8 cellular contexts compared by ENCODE assay signal in the genomic region with DNA sequence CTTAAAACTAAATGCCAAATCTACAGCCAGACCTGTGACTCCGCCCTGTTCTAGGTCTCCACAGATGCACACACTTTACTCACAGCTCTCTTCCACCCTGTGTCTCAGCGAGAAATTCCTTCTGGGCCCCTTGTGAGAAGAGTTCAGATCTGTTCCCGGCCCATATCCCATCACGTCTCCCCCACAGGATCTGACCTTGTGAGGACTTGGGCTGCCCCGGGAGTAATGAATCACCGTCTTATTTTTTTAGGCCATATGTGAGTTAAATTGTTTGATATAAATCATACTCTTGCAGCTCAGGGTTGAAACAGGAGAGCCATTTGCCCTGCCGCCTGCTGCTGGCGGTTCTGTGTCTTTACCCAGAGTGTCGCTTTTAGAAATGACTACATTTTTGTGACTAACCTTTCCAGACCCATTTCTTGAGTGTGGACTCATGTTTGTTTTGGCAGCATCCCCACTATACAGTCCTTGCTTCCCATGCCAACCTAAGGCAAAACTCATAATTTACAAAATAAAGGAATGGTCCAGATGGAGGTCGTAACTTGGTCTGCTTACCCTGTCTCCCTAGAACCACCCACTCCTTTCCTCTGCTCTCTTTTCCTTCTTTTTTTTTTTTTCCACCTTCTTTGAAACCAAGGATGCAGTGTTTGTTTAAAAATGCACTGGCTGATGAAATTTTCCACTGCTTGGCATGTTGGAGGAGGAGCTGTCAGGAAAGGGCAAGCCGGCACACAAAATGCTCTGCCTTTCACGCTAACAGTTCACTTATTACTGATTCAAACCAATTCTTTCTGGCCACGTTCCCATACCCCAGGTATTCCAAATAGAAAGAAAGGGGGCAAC.
DNase-seq lines count a peak whose midpoint lies in the region; ATAC-seq and TF ChIP-seq lines count a peak whose summit lies in the region.

No MANE protein-coding gene starts in this region.

- ATAC-seq in GM23338 (peak; percentile 72), gastroesophageal sphincter (peak; percentile 68), GM21447 (IDR thresholded peaks at IDR 0.05; ENCODE audit: unreplicated experiment) (no peak), GM19324 (IDR thresholded peaks at IDR 0.05; ENCODE audit: low FRiP score, unreplicated experiment) (no peak)

- no peaks in the 10 kb centered on the region for H3K4me1 ChIP-seq in GM23338 (ENCODE audit: insufficient read depth)
- H3K4me1 ChIP-seq in gastroesophageal sphincter, result peaks cover 11 to 51% (median 20%) of the 10 kb centered on the region in 3 donors
- H3K4me1 ChIP-seq in skeletal muscle satellite cell (ENCODE audit: control insufficient read depth, insufficient read depth, low read length), result peaks cover 49% of the 10 kb centered on the region

- H3K9ac ChIP-seq in SK-N-MC (ENCODE audit: insufficient read length), result peak overlapping the region; percentile 18
- H3K9ac ChIP-seq in skeletal muscle satellite cell (ENCODE audit: low read depth, low read length), result peak overlapping the region; percentile 51

- H3K4me2 ChIP-seq in GM23338 (no peak overlapping the region), skeletal muscle satellite cell (ENCODE audit: low read length) (peak overlapping the region; percentile 76)

- H3K27me3 Mint-ChIP-seq in GM23338 (ENCODE audit: insufficient read depth, low read depth, poor library complexity), result no peaks in the 10 kb centered on the region

- no peak overlapping the region for H3K27ac Mint-ChIP-seq in GM23338

- no peak overlapping the region for H3K4me3 Mint-ChIP-seq in GM23338

- H3K9me3 ChIP-seq in SK-N-MC (ENCODE audit: low read depth, low read length) (no peaks in the 10 kb centered on the region), gastroesophageal sphincter (no peaks in the 10 kb centered on the region), skeletal muscle satellite cell (replicated peaks; ENCODE audit: low read length) (no peaks in the 10 kb centered on the region)

- no peak overlapping the region for H2AFZ ChIP-seq in GM23338

- H3K36me3 ChIP-seq in GM23338 (ENCODE audit: insufficient read depth) (no peaks in the 10 kb centered on the region), SK-N-MC (ENCODE audit: insufficient read depth, low read length) (no peaks in the 10 kb centered on the region), gastroesophageal sphincter (no peaks in the 10 kb centered on the region), skeletal muscle satellite cell (ENCODE audit: insufficient read depth, low read length) (no peaks in the 10 kb centered on the region)

- no peaks in the 10 kb centered on the region for H3K9me2 ChIP-seq in GM23338 (ENCODE audit: insufficient read depth)

- no peak for TF ChIP-seq CTCF in GM23338 (conservative IDR thresholded peaks at IDR 0.05; ENCODE audit: low read depth in 2 of 2)
- peak in 1 of 4 experiments; percentile 7 for TF ChIP-seq CTCF in gastroesophageal sphincter (IDR thresholded peaks at IDR 0.05)

- no peaks in the 10 kb centered on the region for H3K36me3 Mint-ChIP-seq in GM23338 (ENCODE audit: low read depth)

- no peaks in the 10 kb centered on the region for H3K9me3 Mint-ChIP-seq in GM23338

- no peaks in the 10 kb centered on the region for H3K79me2 ChIP-seq in GM23338 (replicated peaks; ENCODE audit: insufficient read depth)

- no peak for TF ChIP-seq EP300 in gastroesophageal sphincter (IDR thresholded peaks at IDR 0.05)

- H3F3A ChIP-seq in GM23338 (replicated peaks; ENCODE audit: low read depth), result no peaks in the 10 kb centered on the region

- no peaks in the 10 kb centered on the region; the same call in 2 of the 3 replicates for H3K4me1 Mint-ChIP-seq in GM23338

- peak; percentile 24 for DNase-seq in GM23338 (ENCODE audit: low spot score)
- no peak for DNase-seq in SK-N-MC (ENCODE audit: low read depth, low spot score)
- no peak for DNase-seq in RPMI8226
- no peak for DNase-seq in nucleus accumbens (lab: John Stamatoyannopoulos, UW)

- H4K20me1 ChIP-seq in GM23338 (replicated peaks; ENCODE audit: insufficient read depth), result no peaks in the 10 kb centered on the region

- TF ChIP-seq POLR2A in gastroesophageal sphincter (IDR thresholded peaks at IDR 0.05), result no peak

- no peak overlapping the region for H3K4me3 ChIP-seq in GM23338
- H3K4me3 ChIP-seq in SK-N-MC, result no peak overlapping the region; the same call in 1 of the 2 replicates
- H3K4me3 ChIP-seq in gastroesophageal sphincter, result peak overlapping the region in 1 of 2 donors; percentile 13
- peak overlapping the region; percentile 46 for H3K4me3 ChIP-seq in skeletal muscle satellite cell (ENCODE audit: low read length)

- 0 out of 2 replicates have a peak overlapping the region, but pooled peaks have one; percentile 48 for H3K27ac ChIP-seq in GM23338 (ENCODE audit: low read depth)
- peak overlapping the region; percentile 54; the same call in 1 of the 2 replicates for H3K27ac ChIP-seq in SK-N-MC
- H3K27ac ChIP-seq in gastroesophageal sphincter, result peak overlapping the region; percentile 69 to 82 (median 78)

- H3K27me3 ChIP-seq in GM23338 (ENCODE audit: insufficient read depth) (no peaks in the 10 kb centered on the region), gastroesophageal sphincter (no peaks in the 10 kb centered on the region), skeletal muscle satellite cell (ENCODE audit: control insufficient read depth, insufficient read depth, low read length) (no peaks in the 10 kb centered on the region)

- whole genome bisulfite sequencing in gastroesophageal sphincter (ENCODE audit: low coverage in 1 of 2), 2 donors, result 14 to 24% methylated on average over 12 to 13 of the region's 13 CpGs

TF ChIP-seq in GM23338, 12 proteins besides CTCF, POLR2A, EP300 and RAD21 (continues in another document):
- TF ChIP-seq ZNF114 (CRISPR knock-in tag; IDR thresholded peaks at IDR 0.05) (no peak), POLR2AphosphoS5 (IDR thresholded peaks at IDR 0.05; ENCODE audit: low read depth) (no peak), EZH2 (IDR thresholded peaks at IDR 0.05; ENCODE audit: low read depth, unreplicated experiment) (no peak), EZH2phosphoT487 (IDR thresholded peaks at IDR 0.05; ENCODE audit: unreplicated experiment) (no peak), CREB1 (CRISPR knock-in tag; IDR thresholded peaks at IDR 0.05; ENCODE audit: low read depth) (no peak), JUNB (IDR thresholded peaks at IDR 0.05; ENCODE audit: unreplicated experiment) (no peak)
- TF ChIP-seq, protein P1, sequence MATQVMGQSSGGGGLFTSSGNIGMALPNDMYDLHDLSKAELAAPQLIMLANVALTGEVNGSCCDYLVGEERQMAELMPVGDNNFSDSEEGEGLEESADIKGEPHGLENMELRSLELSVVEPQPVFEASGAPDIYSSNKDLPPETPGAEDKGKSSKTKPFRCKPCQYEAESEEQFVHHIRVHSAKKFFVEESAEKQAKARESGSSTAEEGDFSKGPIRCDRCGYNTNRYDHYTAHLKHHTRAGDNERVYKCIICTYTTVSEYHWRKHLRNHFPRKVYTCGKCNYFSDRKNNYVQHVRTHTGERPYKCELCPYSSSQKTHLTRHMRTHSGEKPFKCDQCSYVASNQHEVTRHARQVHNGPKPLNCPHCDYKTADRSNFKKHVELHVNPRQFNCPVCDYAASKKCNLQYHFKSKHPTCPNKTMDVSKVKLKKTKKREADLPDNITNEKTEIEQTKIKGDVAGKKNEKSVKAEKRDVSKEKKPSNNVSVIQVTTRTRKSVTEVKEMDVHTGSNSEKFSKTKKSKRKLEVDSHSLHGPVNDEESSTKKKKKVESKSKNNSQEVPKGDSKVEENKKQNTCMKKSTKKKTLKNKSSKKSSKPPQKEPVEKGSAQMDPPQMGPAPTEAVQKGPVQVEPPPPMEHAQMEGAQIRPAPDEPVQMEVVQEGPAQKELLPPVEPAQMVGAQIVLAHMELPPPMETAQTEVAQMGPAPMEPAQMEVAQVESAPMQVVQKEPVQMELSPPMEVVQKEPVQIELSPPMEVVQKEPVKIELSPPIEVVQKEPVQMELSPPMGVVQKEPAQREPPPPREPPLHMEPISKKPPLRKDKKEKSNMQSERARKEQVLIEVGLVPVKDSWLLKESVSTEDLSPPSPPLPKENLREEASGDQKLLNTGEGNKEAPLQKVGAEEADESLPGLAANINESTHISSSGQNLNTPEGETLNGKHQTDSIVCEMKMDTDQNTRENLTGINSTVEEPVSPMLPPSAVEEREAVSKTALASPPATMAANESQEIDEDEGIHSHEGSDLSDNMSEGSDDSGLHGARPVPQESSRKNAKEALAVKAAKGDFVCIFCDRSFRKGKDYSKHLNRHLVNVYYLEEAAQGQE (IDR thresholded peaks at IDR 0.05; ENCODE audit: unreplicated experiment), result no peak

Comparison
In these comparisons a context has a peak if more than half of its experiments do, and no peak if none do; other contexts are left out.
1. ATAC-seq: peak in GM23338 (single experiment) and gastroesophageal sphincter (single experiment); none in GM21447 (single experiment) and GM19324 (single experiment).
2. Peak in every context shown above with its lines, with median percentiles within 50 percentile points of each other: H3K27ac ChIP-seq.